Comparison of ENCODE assay signal across 38 cellular contexts in genomic region chr11:106475181-106475580, GRCh38.
"Had no signal": no experiment of that assay in that cellular context is flagged by ENCODE, and none has a peak within 500 bp of the region (broad histone marks: within the 10 kb centered on the region; RNA-seq: fewer than 3 reads in every experiment).

No MANE protein-coding gene starts in this region.

- H3K36me3 ChIP-seq: adrenal gland, ascending aorta, brain microvascular endothelial cell, breast epithelium, cardiac muscle cell had no signal

- H3K9me3 ChIP-seq: adrenal gland, ascending aorta, body of pancreas had no signal

- ATAC-seq: activated naive CD4-positive, alpha-beta T cell treated with anti-CD3 and anti-CD28 coated beads, Interleukin-2, amount 50 U/mL, for 72 hours; activated naive CD8-positive, alpha-beta T cell treated with anti-CD3 and anti-CD28 coated beads, Interleukin-2, amount 50 U/mL, for 24 hours; activated T-cell treated with anti-CD3 and anti-CD28 coated beads, Interleukin-2, amount 50 U/mL, for 4 hours; activated T-cell treated with anti-CD3 and anti-CD28 coated beads, Interleukin-2, amount 50 U/mL, for 72 hours; activated T-helper 17 cell treated with anti-CD3 and anti-CD28 coated beads, Interleukin-2, amount 50 U/mL, for 72 hours; body of pancreas had no signal

- H3K36me3 Mint-ChIP-seq: activated naive CD4-positive, alpha-beta T cell treated with anti-CD3 and anti-CD28 coated beads, Interleukin-2, amount 10 ng/mL, durations not matched to agents 7 days and 5 days; activated naive CD4-positive, alpha-beta T cell treated with anti-CD3 and anti-CD28 coated beads, Interleukin-2, amount 50 U/mL, for 24 hours; activated naive CD4-positive, alpha-beta T cell treated with anti-CD3 and anti-CD28 coated beads, Interleukin-2, amount 50 U/mL, for 72 hours; activated naive CD8-positive, alpha-beta T cell; activated naive CD8-positive, alpha-beta T cell treated with anti-CD3 and anti-CD28 coated beads for 36 hours; activated naive CD8-positive, alpha-beta T cell treated with anti-CD3 and anti-CD28 coated beads, Interleukin-2, amount 10 ng/mL, durations not matched to agents 7 days and 5 days; brain had no signal

- H3K4me1 Mint-ChIP-seq: activated naive CD4-positive, alpha-beta T cell treated with anti-CD3 and anti-CD28 coated beads, Interleukin-2, amount 10 ng/mL, durations not matched to agents 7 days and 5 days; activated naive CD4-positive, alpha-beta T cell treated with anti-CD3 and anti-CD28 coated beads, Interleukin-2, amount 50 U/mL, for 24 hours; activated naive CD8-positive, alpha-beta T cell treated with anti-CD3 and anti-CD28 coated beads for 36 hours; activated naive CD8-positive, alpha-beta T cell treated with anti-CD3 and anti-CD28 coated beads, Interleukin-2, amount 10 ng/mL, durations not matched to agents 7 days and 5 days; activated naive CD8-positive, alpha-beta T cell treated with anti-CD3 and anti-CD28 coated beads, Interleukin-2, amount 50 U/mL, for 24 hours; activated T-helper 17 cell treated with anti-CD3 and anti-CD28 coated beads, Interleukin-2, amount 50 U/mL, for 72 hours; central memory CD8-positive, alpha-beta T cell had no signal

- DNase-seq: activated effector memory CD4-positive, alpha-beta T cell treated with anti-CD3 and anti-CD28 coated beads, Interleukin-2, amount 50 U/mL, for 16 hours; activated effector memory CD4-positive, alpha-beta T cell treated with Interleukin-2 at 50 U/mL for 16 hours; activated gamma-delta T cell; activated gamma-delta T cell treated with Interleukin-2 at 50 U/mL for 16 hours; activated naive CD4-positive, alpha-beta T cell; activated naive CD4-positive, alpha-beta T cell treated with anti-CD3 and anti-CD28 coated beads for 36 hours; activated naive CD4-positive, alpha-beta T cell treated with anti-CD3 and anti-CD28 coated beads, Interleukin-2, amount 10 ng/mL, durations not matched to agents 7 days and 5 days; activated naive CD4-positive, alpha-beta T cell treated with Interleukin-2 at 50 U/mL for 16 hours; activated naive CD8-positive, alpha-beta T cell treated with anti-CD3 and anti-CD28 coated beads for 36 hours; activated naive CD8-positive, alpha-beta T cell treated with anti-CD3 and anti-CD28 coated beads, Interleukin-2, amount 10 ng/mL, durations not matched to agents 7 days and 5 days; activated naive CD8-positive, alpha-beta T cell treated with anti-CD3 and anti-CD28 coated beads, Interleukin-2, amount 50 U/mL, for 24 hours; activated T-cell treated with anti-CD3 and anti-CD28 coated beads for 4 hours; activated T-cell treated with anti-CD3 and anti-CD28 coated beads, Interleukin-2, amount 50 U/mL, for 1 hour; activated T-cell treated with anti-CD3 and anti-CD28 coated beads, Interleukin-2, amount 50 U/mL, for 24 hours; activated T-cell treated with anti-CD3 and anti-CD28 coated beads, Interleukin-2, amount 50 U/mL, for 4 hours; activated T-cell treated with anti-CD3 and anti-CD28 coated beads, Interleukin-2, amount 50 U/mL, for 72 hours; adrenal gland; amniotic stem cell; amygdala; anterior cingulate cortex; aorta; body of pancreas; brain microvascular endothelial cell; caudate nucleus; central memory CD4-positive, alpha-beta T cell; cerebellar nuclear complex had no signal

- H3K4me3 ChIP-seq: adrenal gland, ascending aorta, body of pancreas, breast epithelium, cardiac muscle cell had no signal

- H3K27me3 Mint-ChIP-seq: activated naive CD4-positive, alpha-beta T cell treated with anti-CD3 and anti-CD28 coated beads, Interleukin-2, amount 10 ng/mL, durations not matched to agents 7 days and 5 days; activated naive CD4-positive, alpha-beta T cell treated with anti-CD3 and anti-CD28 coated beads, Interleukin-2, amount 50 U/mL, for 24 hours; activated naive CD8-positive, alpha-beta T cell; activated naive CD8-positive, alpha-beta T cell treated with anti-CD3 and anti-CD28 coated beads for 36 hours; activated naive CD8-positive, alpha-beta T cell treated with anti-CD3 and anti-CD28 coated beads, Interleukin-2, amount 10 ng/mL, durations not matched to agents 7 days and 5 days; activated naive CD8-positive, alpha-beta T cell treated with anti-CD3 and anti-CD28 coated beads, Interleukin-2, amount 50 U/mL, for 24 hours; activated T-cell treated with anti-CD3 and anti-CD28 coated beads, Interleukin-2, amount 50 U/mL, for 24 hours; activated T-helper 17 cell treated with anti-CD3 and anti-CD28 coated beads, Interleukin-2, amount 50 U/mL, for 72 hours; central memory CD8-positive, alpha-beta T cell had no signal

- H3K9me3 Mint-ChIP-seq: activated T-helper 17 cell treated with anti-CD3 and anti-CD28 coated beads, Interleukin-2, amount 50 U/mL, for 72 hours; activated T-helper 2 cell treated with anti-CD3 and anti-CD28 coated beads, Interferon-gamma antibody, Interleukin-2, Interleukin-4, amounts not matched to agents 10 μg/mL and 5 μg/mL and 100 μg/mL, durations not matched to agents 14 hours and 24 hours and 36 hours had no signal

- H3K27ac Mint-ChIP-seq: activated naive CD4-positive, alpha-beta T cell treated with anti-CD3 and anti-CD28 coated beads for 36 hours; activated naive CD4-positive, alpha-beta T cell treated with anti-CD3 and anti-CD28 coated beads, Interleukin-2, amount 10 ng/mL, durations not matched to agents 7 days and 5 days; activated naive CD4-positive, alpha-beta T cell treated with anti-CD3 and anti-CD28 coated beads, Interleukin-2, amount 50 U/mL, for 24 hours; activated naive CD4-positive, alpha-beta T cell treated with anti-CD3 and anti-CD28 coated beads, Interleukin-2, amount 50 U/mL, for 72 hours; activated naive CD8-positive, alpha-beta T cell; activated naive CD8-positive, alpha-beta T cell treated with anti-CD3 and anti-CD28 coated beads for 36 hours; activated naive CD8-positive, alpha-beta T cell treated with anti-CD3 and anti-CD28 coated beads, Interleukin-2, amount 10 ng/mL, durations not matched to agents 7 days and 5 days; activated naive CD8-positive, alpha-beta T cell treated with anti-CD3 and anti-CD28 coated beads, Interleukin-2, amount 50 U/mL, for 24 hours; activated T-cell treated with anti-CD3 and anti-CD28 coated beads, Interleukin-2, amount 50 U/mL, for 24 hours; activated T-cell treated with anti-CD3 and anti-CD28 coated beads, Interleukin-2, amount 50 U/mL, for 72 hours; activated T-helper 1 cell treated with anti-CD3 and anti-CD28 coated beads, Interleukin-12 subunit alpha, Interleukin-12 subunit beta, Interleukin-2, Interleukin-4 antibody, amounts not matched to agents 30 ng/mL and 10 ng/mL and 1 ng/mL, durations not matched to agents 14 hours and 24 hours and 36 hours; activated T-helper 17 cell treated with anti-CD3 and anti-CD28 coated beads, Interleukin-2, amount 50 U/mL, for 72 hours; activated T-helper 2 cell treated with anti-CD3 and anti-CD28 coated beads, Interferon-gamma antibody, Interleukin-2, Interleukin-4, amounts not matched to agents 10 μg/mL and 5 μg/mL and 100 μg/mL, durations not matched to agents 14 hours and 24 hours and 36 hours; brain had no signal

- H3K27me3 ChIP-seq: adrenal gland, ascending aorta, body of pancreas, brain microvascular endothelial cell, breast epithelium, cardiac muscle cell had no signal

- H3K4me3 Mint-ChIP-seq: activated naive CD4-positive, alpha-beta T cell treated with anti-CD3 and anti-CD28 coated beads for 36 hours; activated naive CD4-positive, alpha-beta T cell treated with anti-CD3 and anti-CD28 coated beads, Interleukin-2, amount 10 ng/mL, durations not matched to agents 7 days and 5 days; activated naive CD4-positive, alpha-beta T cell treated with anti-CD3 and anti-CD28 coated beads, Interleukin-2, amount 50 U/mL, for 24 hours; activated naive CD8-positive, alpha-beta T cell; activated naive CD8-positive, alpha-beta T cell treated with anti-CD3 and anti-CD28 coated beads for 36 hours; activated naive CD8-positive, alpha-beta T cell treated with anti-CD3 and anti-CD28 coated beads, Interleukin-2, amount 10 ng/mL, durations not matched to agents 7 days and 5 days; activated naive CD8-positive, alpha-beta T cell treated with anti-CD3 and anti-CD28 coated beads, Interleukin-2, amount 50 U/mL, for 24 hours; activated T-cell treated with anti-CD3 and anti-CD28 coated beads, Interleukin-2, amount 50 U/mL, for 24 hours; activated T-cell treated with anti-CD3 and anti-CD28 coated beads, Interleukin-2, amount 50 U/mL, for 4 hours; activated T-cell treated with anti-CD3 and anti-CD28 coated beads, Interleukin-2, amount 50 U/mL, for 72 hours; activated T-helper 1 cell treated with anti-CD3 and anti-CD28 coated beads, Interleukin-12 subunit alpha, Interleukin-12 subunit beta, Interleukin-2, Interleukin-4 antibody, amounts not matched to agents 30 ng/mL and 10 ng/mL and 1 ng/mL, durations not matched to agents 14 hours and 24 hours and 36 hours; activated T-helper 17 cell treated with anti-CD3 and anti-CD28 coated beads, Interleukin-2, amount 50 U/mL, for 72 hours; brain; central memory CD8-positive, alpha-beta T cell had no signal

- H3K27ac ChIP-seq: adrenal gland, ascending aorta, body of pancreas, brain microvascular endothelial cell, breast epithelium, cardiac muscle cell had no signal

- FAIRE-seq: bronchial epithelial cell had no signal

- H3K4me1 ChIP-seq: ascending aorta, body of pancreas, breast epithelium had no signal
